Comparison of ENCODE assay signal across 8 cellular contexts in genomic region chr2:223943135-223943534, GRCh38. TPM values are rescaled to one million over a fixed set of nuclear protein-coding genes. Genes with fewer than 3 reads are reported as not detected.
A peak's percentile ranks its signal among the peaks of the same experiment; 100 is the strongest.
DNase-seq lines count a peak whose midpoint lies in the region; ATAC-seq lines count a peak whose summit lies in the region.

No MANE protein-coding gene starts in this region.

- H3K4me1 Mint-ChIP-seq in T-helper 2 cell treated with Interferon-gamma antibody and Interleukin-4, amounts not matched to agents 5 μg/mL and 100 μg/mL, for 36 hours (ENCODE audit: low read depth): peaks cover 52% of the 10 kb centered on the region
- peaks cover 52% of the 10 kb centered on the region for H3K4me1 Mint-ChIP-seq in activated T-helper 2 cell treated with anti-CD3 and anti-CD28 coated beads, Interferon-gamma antibody, Interleukin-2, Interleukin-4, amounts not matched to agents 10 μg/mL and 5 μg/mL and 100 μg/mL, durations not matched to agents 14 hours and 24 hours and 36 hours (ENCODE audit: low read depth)
- peaks cover 75% of the 10 kb centered on the region for H3K4me1 Mint-ChIP-seq in stimulated activated naive CD8-positive, alpha-beta T cell treated with anti-CD3 and anti-CD28 coated beads, Interleukin-15, amount 100 ng/mL, for 72 hours

- intact Hi-C loops in activated T-helper 2 cell treated with anti-CD3 and anti-CD28 coated beads, Interferon-gamma antibody, Interleukin-2, Interleukin-4, amounts not matched to agents 10 μg/mL and 5 μg/mL and 100 μg/mL, durations not matched to agents 14 hours and 24 hours and 36 hours (cut with micrococcal nuclease): loop anchor here (5.0 to 10.0 kb wide), 2 partner anchors 84 to 248 kb away; no protein-coding TSS in a partner anchor

- peak overlapping the region; percentile 93 for H3K27ac Mint-ChIP-seq in T-helper 2 cell treated with Interferon-gamma antibody and Interleukin-4, amounts not matched to agents 5 μg/mL and 100 μg/mL, for 36 hours
- peak overlapping the region; percentile 74 for H3K27ac Mint-ChIP-seq in activated T-helper 2 cell treated with anti-CD3 and anti-CD28 coated beads, Interferon-gamma antibody, Interleukin-2, Interleukin-4, amounts not matched to agents 10 μg/mL and 5 μg/mL and 100 μg/mL, durations not matched to agents 14 hours and 24 hours and 36 hours
- H3K27ac Mint-ChIP-seq in stimulated activated naive CD8-positive, alpha-beta T cell treated with anti-CD3 and anti-CD28 coated beads, Interleukin-15, amount 100 ng/mL, for 72 hours: peak overlapping the region in 1 of 2 donors; percentile 21

- H3K36me3 Mint-ChIP-seq in T-helper 2 cell treated with Interferon-gamma antibody and Interleukin-4, amounts not matched to agents 5 μg/mL and 100 μg/mL, for 36 hours (ENCODE audit: low read depth): peaks cover 35% of the 10 kb centered on the region
- H3K36me3 Mint-ChIP-seq in activated T-helper 2 cell treated with anti-CD3 and anti-CD28 coated beads, Interferon-gamma antibody, Interleukin-2, Interleukin-4, amounts not matched to agents 10 μg/mL and 5 μg/mL and 100 μg/mL, durations not matched to agents 14 hours and 24 hours and 36 hours (ENCODE audit: low read depth): peaks cover 31% of the 10 kb centered on the region

- DNase-seq in T-helper 2 cell treated with Interferon-gamma antibody and Interleukin-4, amounts not matched to agents 5 μg/mL and 100 μg/mL, for 36 hours (ENCODE audit: low spot score): no peak
- no peak for DNase-seq in T-helper 2 cell
- DNase-seq in activated T-helper 2 cell treated with anti-CD3 and anti-CD28 coated beads, Interferon-gamma antibody, Interleukin-2, Interleukin-4, amounts not matched to agents 10 μg/mL and 5 μg/mL and 100 μg/mL, durations not matched to agents 14 hours and 24 hours and 36 hours (ENCODE audit: low spot score): no peak
- no peak for DNase-seq in stimulated activated naive CD8-positive, alpha-beta T cell treated with anti-CD3 and anti-CD28 coated beads, Interleukin-15, amount 100 ng/mL, for 72 hours
- no peak for DNase-seq in stimulated activated CD4-positive, alpha-beta T cell treated with anti-CD3 and anti-CD28 coated beads, Interleukin-15, amount 100 ng/mL, for 24 hours
- DNase-seq in NCI-H146 (lab: John Stamatoyannopoulos, UW): no peak
- no peak for DNase-seq in SKM-1 treated with dmso at 0.1 percent for 144 hours (lab: John Stamatoyannopoulos, UW; ENCODE audit: unreplicated experiment)

- no peak for ATAC-seq in stimulated activated naive CD8-positive, alpha-beta T cell treated with anti-CD3 and anti-CD28 coated beads, Interleukin-15, amount 100 ng/mL, for 72 hours

- 0 out of 2 replicates have a peak overlapping the region, but pooled peaks have one; percentile 97 for H3K4me3 ChIP-seq in iPS-18c (ENCODE audit: insufficient read depth, low read depth, low read length)

- H3K9me3 ChIP-seq in iPS-18c (ENCODE audit: control insufficient read depth, insufficient read depth, low read length): no peaks in the 10 kb centered on the region

- peak overlapping the region; percentile 93 for H3K4me3 Mint-ChIP-seq in T-helper 2 cell treated with Interferon-gamma antibody and Interleukin-4, amounts not matched to agents 5 μg/mL and 100 μg/mL, for 36 hours
- H3K4me3 Mint-ChIP-seq in activated T-helper 2 cell treated with anti-CD3 and anti-CD28 coated beads, Interferon-gamma antibody, Interleukin-2, Interleukin-4, amounts not matched to agents 10 μg/mL and 5 μg/mL and 100 μg/mL, durations not matched to agents 14 hours and 24 hours and 36 hours (ENCODE audit: low read depth): peak overlapping the region; percentile 89
- H3K4me3 Mint-ChIP-seq in stimulated activated naive CD8-positive, alpha-beta T cell treated with anti-CD3 and anti-CD28 coated beads, Interleukin-15, amount 100 ng/mL, for 72 hours: peak overlapping the region; percentile 92 to 95

- no peaks in the 10 kb centered on the region for H3K27me3 Mint-ChIP-seq in T-helper 2 cell treated with Interferon-gamma antibody and Interleukin-4, amounts not matched to agents 5 μg/mL and 100 μg/mL, for 36 hours (ENCODE audit: low read depth)
- no peaks in the 10 kb centered on the region for H3K27me3 Mint-ChIP-seq in activated T-helper 2 cell treated with anti-CD3 and anti-CD28 coated beads, Interferon-gamma antibody, Interleukin-2, Interleukin-4, amounts not matched to agents 10 μg/mL and 5 μg/mL and 100 μg/mL, durations not matched to agents 14 hours and 24 hours and 36 hours (ENCODE audit: low read depth)
- H3K27me3 Mint-ChIP-seq in stimulated activated naive CD8-positive, alpha-beta T cell treated with anti-CD3 and anti-CD28 coated beads, Interleukin-15, amount 100 ng/mL, for 72 hours: no peaks in the 10 kb centered on the region

- H3K9me3 Mint-ChIP-seq in T-helper 2 cell treated with Interferon-gamma antibody and Interleukin-4, amounts not matched to agents 5 μg/mL and 100 μg/mL, for 36 hours: peaks cover 13% of the 10 kb centered on the region
- peaks cover 16% of the 10 kb centered on the region for H3K9me3 Mint-ChIP-seq in activated T-helper 2 cell treated with anti-CD3 and anti-CD28 coated beads, Interferon-gamma antibody, Interleukin-2, Interleukin-4, amounts not matched to agents 10 μg/mL and 5 μg/mL and 100 μg/mL, durations not matched to agents 14 hours and 24 hours and 36 hours
- H3K9me3 Mint-ChIP-seq in stimulated activated naive CD8-positive, alpha-beta T cell treated with anti-CD3 and anti-CD28 coated beads, Interleukin-15, amount 100 ng/mL, for 72 hours: peaks cover 5 to 17% of the 10 kb centered on the region in 2 donors

RNA-seq across cellular contexts. Expression of gene WDFY1, which starts 2.0 kb away (rescaled TPM):
- total RNA-seq in activated T-helper 2 cell treated with anti-CD3 and anti-CD28 coated beads, Interferon-gamma antibody, Interleukin-2, Interleukin-4, amounts not matched to agents 10 μg/mL and 5 μg/mL and 100 μg/mL, durations not matched to agents 14 hours and 24 hours and 36 hours: 22.2 and 23.3 TPM in 2 replicates

RNA-seq across cellular contexts. Expression of gene MRPL44, which starts 14.1 kb away (rescaled TPM):
- total RNA-seq in activated T-helper 2 cell treated with anti-CD3 and anti-CD28 coated beads, Interferon-gamma antibody, Interleukin-2, Interleukin-4, amounts not matched to agents 10 μg/mL and 5 μg/mL and 100 μg/mL, durations not matched to agents 14 hours and 24 hours and 36 hours: 33.6 and 34.3 TPM in 2 replicates
